ENCODE assay signal across 8 cellular contexts in genomic region chr14:75063013-75063412, GRCh38. TPM values are rescaled to one million over a fixed set of nuclear protein-coding genes. Genes with fewer than 3 reads are reported as not detected.
DNase-seq lines count a peak whose midpoint lies in the region.

No MANE protein-coding gene starts in this region.

- no peak overlapping the region for H3K27ac ChIP-seq in stomach smooth muscle (ENCODE audit: low read length)

- H3K27me3 ChIP-seq in iPS-15b (ENCODE audit: control insufficient read depth, insufficient read depth, low read length) (no peaks in the 10 kb centered on the region), stomach smooth muscle (ENCODE audit: control insufficient read depth in 1 of 2, insufficient read depth in 2 of 2, low read length in 2 of 2) (no peaks in the 10 kb centered on the region)

- peak overlapping the region; percentile 99 for H3K4me3 Mint-ChIP-seq in activated CD4-positive, alpha-beta memory T cell treated with anti-CD3 and anti-CD28 coated beads, Interleukin-2, amount 10 ng/mL, durations not matched to agents 7 days and 5 days

- H3K36me3 ChIP-seq in iPS-15b (ENCODE audit: control insufficient read depth, insufficient read depth, low read length) (no peaks in the 10 kb centered on the region), stomach smooth muscle (ENCODE audit: control insufficient read depth in 2 of 2, insufficient read depth in 2 of 2, low read length in 2 of 2) (no peaks in the 10 kb centered on the region)

- H3K9ac ChIP-seq in iPS-15b (ENCODE audit: low read depth, low read length) (no peak overlapping the region), stomach smooth muscle (ENCODE audit: low read length in 2 of 2) (peak overlapping the region in 1 of 2 donors; percentile 86)

- H3K4me1 Mint-ChIP-seq in activated CD4-positive, alpha-beta memory T cell treated with anti-CD3 and anti-CD28 coated beads, Interleukin-2, amount 10 ng/mL, durations not matched to agents 7 days and 5 days: peaks cover 45% of the 10 kb centered on the region

- CTCF ChIA-PET in activated CD4-positive, alpha-beta memory T cell treated with anti-CD3 and anti-CD28 coated beads, Interleukin-2, amount 10 ng/mL, durations not matched to agents 7 days and 5 days (lab: Charles Lee): interaction anchor here (0.7 to 3.4 kb wide), 13 partner anchors 12 to 206 kb away, joined by 3 to 16 read pairs (median 6); partner anchors contain the start of genes EIF2B2 and MLH3

- H3K27me3 Mint-ChIP-seq in activated CD4-positive, alpha-beta memory T cell treated with anti-CD3 and anti-CD28 coated beads, Interleukin-2, amount 10 ng/mL, durations not matched to agents 7 days and 5 days: no peaks in the 10 kb centered on the region

- H3K36me3 Mint-ChIP-seq in activated CD4-positive, alpha-beta memory T cell treated with anti-CD3 and anti-CD28 coated beads, Interleukin-2, amount 10 ng/mL, durations not matched to agents 7 days and 5 days (ENCODE audit: low read depth): peaks cover 40% of the 10 kb centered on the region

- DNase-seq in DMS79 treated with DMSO at 0.1 percent for 48 hours (lab: John Stamatoyannopoulos, UW): peak; percentile 55
- DNase-seq in DMS79 (lab: John Stamatoyannopoulos, UW): no peak
- DNase-seq in activated CD4-positive, alpha-beta memory T cell treated with anti-CD3 and anti-CD28 coated beads, Interleukin-2, amount 10 ng/mL, durations not matched to agents 7 days and 5 days: no peak
- no peak for DNase-seq in putamen (ENCODE audit: low spot score)
- no peak for DNase-seq in NCI-H2081 (lab: John Stamatoyannopoulos, UW)
- DNase-seq in stimulated activated CD4-positive, alpha-beta T cell treated with anti-CD3 and anti-CD28 coated beads, Interleukin-2, amount 100 ng/mL, for 24 hours: no peak

- no peaks in the 10 kb centered on the region for H3K9me3 ChIP-seq in iPS-15b (ENCODE audit: control insufficient read depth, insufficient read depth, low read length)
- no peaks in the 10 kb centered on the region for H3K9me3 ChIP-seq in stomach smooth muscle (ENCODE audit: control insufficient read depth in 2 of 2, low read length in 2 of 2)

- no peaks in the 10 kb centered on the region for H3K9me3 Mint-ChIP-seq in activated CD4-positive, alpha-beta memory T cell treated with anti-CD3 and anti-CD28 coated beads, Interleukin-2, amount 10 ng/mL, durations not matched to agents 7 days and 5 days

- H3K4me1 ChIP-seq in iPS-15b (ENCODE audit: control insufficient read depth, insufficient read depth, low read length) (no peaks in the 10 kb centered on the region), stomach smooth muscle (ENCODE audit: control insufficient read depth, insufficient read depth, low read length) (peaks cover 19% of the 10 kb centered on the region)

- H3K27ac Mint-ChIP-seq in activated CD4-positive, alpha-beta memory T cell treated with anti-CD3 and anti-CD28 coated beads, Interleukin-2, amount 10 ng/mL, durations not matched to agents 7 days and 5 days: peak overlapping the region; percentile 92

- H3K4me3 ChIP-seq in iPS-15b (ENCODE audit: low read depth, low read length) (peak overlapping the region; percentile 85), stomach smooth muscle (ENCODE audit: low read length in 2 of 2) (peak overlapping the region; percentile 96 to 99)

- POLR2A ChIA-PET in activated CD4-positive, alpha-beta memory T cell treated with anti-CD3 and anti-CD28 coated beads, Interleukin-2, amount 10 ng/mL, durations not matched to agents 7 days and 5 days (lab: Charles Lee): interaction anchor here (1.0 to 4.1 kb wide), 10 partner anchors 9 to 180 kb away, joined by 3 to 20 read pairs (median 12); partner anchors contain the start of genes EIF2B2, MLH3 and NEK9

RNA-seq across cellular contexts. Expression of gene ACYP1, which starts 0.8 kb away (rescaled TPM):
- 10 to 100 TPM; 52.7 to 53.8 TPM for total RNA-seq in activated CD4-positive, alpha-beta memory T cell treated with anti-CD3 and anti-CD28 coated beads, Interleukin-2, amount 10 ng/mL, durations not matched to agents 7 days and 5 days

RNA-seq across cellular contexts. Expression of gene ZC2HC1C, which starts 6.4 kb away (rescaled TPM):
- total RNA-seq in activated CD4-positive, alpha-beta memory T cell treated with anti-CD3 and anti-CD28 coated beads, Interleukin-2, amount 10 ng/mL, durations not matched to agents 7 days and 5 days: 1 to 10 TPM; 2.0 to 2.4 TPM

RNA-seq across cellular contexts. Expression of gene MLH3, which starts 11.7 kb away (rescaled TPM):
- 10 to 100 TPM; 16.0 to 16.6 TPM for total RNA-seq in activated CD4-positive, alpha-beta memory T cell treated with anti-CD3 and anti-CD28 coated beads, Interleukin-2, amount 10 ng/mL, durations not matched to agents 7 days and 5 days
